ENCODE assay signal across 10 cellular contexts in the genomic region with DNA sequence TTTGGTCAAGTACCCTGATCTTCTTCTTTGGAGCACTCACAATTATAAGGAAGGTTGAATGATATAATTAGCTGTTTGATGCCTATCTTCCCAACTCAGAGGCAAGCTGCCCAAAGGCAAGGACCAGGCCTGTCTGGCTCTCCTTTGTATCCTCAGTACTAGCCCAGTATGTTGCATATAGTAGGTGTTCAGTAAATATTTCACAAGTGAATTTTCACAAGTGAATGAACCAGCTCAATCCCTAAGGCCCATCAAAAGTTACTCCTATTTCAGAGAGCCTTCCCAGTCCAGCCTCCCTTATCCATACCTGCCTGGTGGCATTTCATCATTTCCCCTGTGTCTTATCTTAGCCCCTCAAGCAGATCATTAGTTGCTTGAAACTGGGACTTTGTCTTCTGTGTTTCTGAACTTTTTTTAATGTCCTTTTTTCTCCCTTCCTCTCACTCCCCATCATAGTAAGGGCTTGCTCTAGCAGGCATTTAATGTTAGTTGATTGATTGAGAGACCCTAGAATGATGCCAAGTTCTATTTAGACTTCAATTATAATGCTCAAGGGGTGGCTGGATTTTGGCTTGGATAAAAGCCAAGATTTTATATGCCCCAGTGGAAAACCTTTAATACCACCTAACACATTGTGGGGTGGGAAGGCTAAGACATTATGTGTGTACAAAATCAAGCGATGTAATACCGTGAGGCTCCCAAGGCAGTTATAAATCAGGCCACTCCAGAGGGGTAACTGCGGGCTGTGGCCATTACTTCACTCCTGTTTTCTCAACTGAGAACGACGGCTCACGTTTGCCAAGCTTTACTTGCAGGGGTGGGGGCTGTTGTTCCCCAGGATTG. TPM values are rescaled to one million over a fixed set of nuclear protein-coding genes. Genes with fewer than 3 reads are reported as not detected.
DNase-seq lines count a peak whose midpoint lies in the region; ATAC-seq and TF ChIP-seq lines count a peak whose summit lies in the region.
"Had no signal": no experiment of that assay in that cellular context is flagged by ENCODE, and none has a peak within 500 bp of the region (broad histone marks: within the 10 kb centered on the region; RNA-seq: fewer than 3 reads in every experiment).

No MANE protein-coding gene starts in this region.

- H3K4me1 ChIP-seq in trophoblast cell (ENCODE audit: control insufficient read depth in 1 of 2, insufficient read depth in 2 of 2, low read length in 2 of 2), result peaks cover 15 to 22% of the 10 kb centered on the region in 2 experiments
- H3K4me1 ChIP-seq: pancreas had no signal

- peak overlapping the region; percentile 93 for H2BK12ac ChIP-seq in trophoblast cell (ENCODE audit: low read length)

- H4K91ac ChIP-seq in trophoblast cell (ENCODE audit: low read depth, low read length), result peak overlapping the region; percentile 85

- peak overlapping the region; percentile 96 for H2BK5ac ChIP-seq in trophoblast cell (ENCODE audit: low read depth, low read length, poor library complexity)

- H3K14ac ChIP-seq in trophoblast cell (ENCODE audit: low read length), result peak overlapping the region; percentile 82

- H3K23ac ChIP-seq in trophoblast cell (ENCODE audit: low read length), result no peak overlapping the region

- no peaks in the 10 kb centered on the region for H3K27me3 ChIP-seq in trophoblast cell (ENCODE audit: insufficient read depth, low read length)
- H3K27me3 ChIP-seq: pancreas had no signal

- no peak for TF ChIP-seq POLR2A in GM18505 (IDR thresholded peaks at IDR 0.05; ENCODE audit: borderline replicate concordance, extremely low read depth, insufficient read depth, insufficient read length)

- H3K9ac ChIP-seq in trophoblast cell (ENCODE audit: low read length), result no peak overlapping the region

- H3K4ac ChIP-seq in trophoblast cell (ENCODE audit: low read depth, low read length), result peak overlapping the region; percentile 49

- peak; percentile 66 for DNase-seq in DMS153 (lab: John Stamatoyannopoulos, UW)
- peak; percentile 91 to 98 for DNase-seq in NCI-H2081 (lab: John Stamatoyannopoulos, UW)
- DNase-seq in trophoblast cell, result no peak
- DNase-seq in stimulated activated naive CD8-positive, alpha-beta T cell treated with anti-CD3 and anti-CD28 coated beads, Interleukin-15, Interleukin-2, amounts not matched to agents 100 U/mL and 50 U/mL, for 24 hours, result no peak
- no peak for DNase-seq in amniotic stem cell (lab: John Stamatoyannopoulos, UW)
- no peak for DNase-seq in MV-4-11 (lab: John Stamatoyannopoulos, UW)
- DNase-seq: dermis blood vessel endothelial cell, pancreas had no signal

- ATAC-seq in SK-N-SH treated with all-trans-retinoic acid at 6 μM for 48 hours (peak; percentile 2; the same call in 1 of the 3 replicates), GM18505 (IDR thresholded peaks at IDR 0.05; ENCODE audit: unreplicated experiment) (no peak)
- no peak for ATAC-seq in stimulated activated naive CD8-positive, alpha-beta T cell treated with anti-CD3 and anti-CD28 coated beads, Interleukin-15, Interleukin-2, amounts not matched to agents 100 U/mL and 50 U/mL, for 24 hours

- no CpG with 5 or more reads among the region's 6 CpGs for WGBS in trophoblast cell (ENCODE audit: extremely low coverage, insufficient coverage, insufficient read length)

- peak overlapping the region; percentile 91 for H2BK120ac ChIP-seq in trophoblast cell (ENCODE audit: insufficient read depth, low read length, poor library complexity)

- H2AFZ ChIP-seq in trophoblast cell (ENCODE audit: insufficient read depth, low read length, poor library complexity), result no peak overlapping the region

- H3K4me3 ChIP-seq in trophoblast cell (ENCODE audit: low read depth, low read length), result no peak overlapping the region
- H3K4me3 ChIP-seq: pancreas had no signal

- H2AK5ac ChIP-seq in trophoblast cell (ENCODE audit: low read length), result peak overlapping the region; percentile 42

- peak overlapping the region; percentile 7 for H3K18ac ChIP-seq in trophoblast cell (ENCODE audit: low read length)

- H3K79me1 ChIP-seq in trophoblast cell (ENCODE audit: low read length), result peaks cover 28% of the 10 kb centered on the region

- no peaks in the 10 kb centered on the region for H3K36me3 ChIP-seq in trophoblast cell (ENCODE audit: control insufficient read depth in 1 of 2, insufficient read depth in 2 of 2, low read length in 2 of 2)
- H3K36me3 ChIP-seq: pancreas had no signal

- H3K79me2 ChIP-seq in trophoblast cell (ENCODE audit: control insufficient read depth, insufficient read depth, low read length, poor library complexity), result no peaks in the 10 kb centered on the region

- H3K9me3 ChIP-seq in trophoblast cell (ENCODE audit: insufficient read depth, low read depth, low read length), result no peaks in the 10 kb centered on the region
- H3K9me3 ChIP-seq: pancreas had no signal

- H3K27ac ChIP-seq in trophoblast cell (ENCODE audit: low read depth, low read length), result peak overlapping the region; percentile 93
- H3K27ac ChIP-seq: pancreas had no signal

- H3K4me2 ChIP-seq in trophoblast cell (ENCODE audit: low read length), result no peak overlapping the region

- peak overlapping the region; percentile 41 for H4K8ac ChIP-seq in trophoblast cell (ENCODE audit: low read depth, low read length)

- H4K12ac ChIP-seq in trophoblast cell (ENCODE audit: low read depth, low read length), result no peak overlapping the region

TF ChIP-seq in SK-N-SH treated with all-trans-retinoic acid at 6 μM for 48 hours, 23 proteins besides CTCF, POLR2A, EP300 and RAD21 (continues in another document):
- TF ChIP-seq ISL1 (CRISPR knock-in tag; IDR thresholded peaks at IDR 0.05) (no peak), ESRRG (CRISPR knock-in tag; IDR thresholded peaks at IDR 0.05) (no peak), PPARA (CRISPR knock-in tag; IDR thresholded peaks at IDR 0.05; ENCODE audit: borderline replicate concordance) (no peak), RARB (CRISPR knock-in tag; IDR thresholded peaks at IDR 0.05) (no peak), GLIS3 (CRISPR knock-in tag; IDR thresholded peaks at IDR 0.05) (no peak), ARNTL (CRISPR knock-in tag; IDR thresholded peaks at IDR 0.05; ENCODE audit: borderline replicate concordance, low read depth) (no peak), TCF4 (CRISPR knock-in tag; IDR thresholded peaks at IDR 0.05; ENCODE audit: borderline replicate concordance) (no peak), ZNF8 (CRISPR knock-in tag; IDR thresholded peaks at IDR 0.05) (no peak)
- TF ChIP-seq, protein P1, sequence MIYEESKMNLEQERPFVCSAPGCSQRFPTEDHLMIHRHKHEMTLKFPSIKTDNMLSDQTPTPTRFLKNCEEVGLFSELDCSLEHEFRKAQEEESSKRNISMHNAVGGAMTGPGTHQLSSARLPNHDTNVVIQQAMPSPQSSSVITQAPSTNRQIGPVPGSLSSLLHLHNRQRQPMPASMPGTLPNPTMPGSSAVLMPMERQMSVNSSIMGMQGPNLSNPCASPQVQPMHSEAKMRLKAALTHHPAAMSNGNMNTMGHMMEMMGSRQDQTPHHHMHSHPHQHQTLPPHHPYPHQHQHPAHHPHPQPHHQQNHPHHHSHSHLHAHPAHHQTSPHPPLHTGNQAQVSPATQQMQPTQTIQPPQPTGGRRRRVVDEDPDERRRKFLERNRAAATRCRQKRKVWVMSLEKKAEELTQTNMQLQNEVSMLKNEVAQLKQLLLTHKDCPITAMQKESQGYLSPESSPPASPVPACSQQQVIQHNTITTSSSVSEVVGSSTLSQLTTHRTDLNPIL (CRISPR knock-in tag; IDR thresholded peaks at IDR 0.05; ENCODE audit: low read depth), result no peak
- TF ChIP-seq, protein P2, sequence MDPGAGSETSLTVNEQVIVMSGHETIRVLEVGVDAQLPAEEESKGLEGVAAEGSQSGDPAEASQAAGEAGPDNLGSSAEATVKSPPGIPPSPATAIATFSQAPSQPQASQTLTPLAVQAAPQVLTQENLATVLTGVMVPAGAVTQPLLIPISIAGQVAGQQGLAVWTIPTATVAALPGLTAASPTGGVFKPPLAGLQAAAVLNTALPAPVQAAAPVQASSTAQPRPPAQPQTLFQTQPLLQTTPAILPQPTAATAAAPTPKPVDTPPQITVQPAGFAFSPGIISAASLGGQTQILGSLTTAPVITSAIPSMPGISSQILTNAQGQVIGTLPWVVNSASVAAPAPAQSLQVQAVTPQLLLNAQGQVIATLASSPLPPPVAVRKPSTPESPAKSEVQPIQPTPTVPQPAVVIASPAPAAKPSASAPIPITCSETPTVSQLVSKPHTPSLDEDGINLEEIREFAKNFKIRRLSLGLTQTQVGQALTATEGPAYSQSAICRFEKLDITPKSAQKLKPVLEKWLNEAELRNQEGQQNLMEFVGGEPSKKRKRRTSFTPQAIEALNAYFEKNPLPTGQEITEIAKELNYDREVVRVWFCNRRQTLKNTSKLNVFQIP (CRISPR knock-in tag; IDR thresholded peaks at IDR 0.05; ENCODE audit: borderline replicate concordance, low read depth), result no peak
- TF ChIP-seq, protein P3, sequence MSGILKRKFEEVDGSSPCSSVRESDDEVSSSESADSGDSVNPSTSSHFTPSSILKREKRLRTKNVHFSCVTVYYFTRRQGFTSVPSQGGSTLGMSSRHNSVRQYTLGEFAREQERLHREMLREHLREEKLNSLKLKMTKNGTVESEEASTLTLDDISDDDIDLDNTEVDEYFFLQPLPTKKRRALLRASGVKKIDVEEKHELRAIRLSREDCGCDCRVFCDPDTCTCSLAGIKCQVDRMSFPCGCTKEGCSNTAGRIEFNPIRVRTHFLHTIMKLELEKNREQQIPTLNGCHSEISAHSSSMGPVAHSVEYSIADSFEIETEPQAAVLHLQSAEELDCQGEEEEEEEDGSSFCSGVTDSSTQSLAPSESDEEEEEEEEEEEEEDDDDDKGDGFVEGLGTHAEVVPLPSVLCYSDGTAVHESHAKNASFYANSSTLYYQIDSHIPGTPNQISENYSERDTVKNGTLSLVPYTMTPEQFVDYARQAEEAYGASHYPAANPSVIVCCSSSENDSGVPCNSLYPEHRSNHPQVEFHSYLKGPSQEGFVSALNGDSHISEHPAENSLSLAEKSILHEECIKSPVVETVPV (CRISPR knock-in tag; IDR thresholded peaks at IDR 0.05), result no peak
- TF ChIP-seq, protein P4, sequence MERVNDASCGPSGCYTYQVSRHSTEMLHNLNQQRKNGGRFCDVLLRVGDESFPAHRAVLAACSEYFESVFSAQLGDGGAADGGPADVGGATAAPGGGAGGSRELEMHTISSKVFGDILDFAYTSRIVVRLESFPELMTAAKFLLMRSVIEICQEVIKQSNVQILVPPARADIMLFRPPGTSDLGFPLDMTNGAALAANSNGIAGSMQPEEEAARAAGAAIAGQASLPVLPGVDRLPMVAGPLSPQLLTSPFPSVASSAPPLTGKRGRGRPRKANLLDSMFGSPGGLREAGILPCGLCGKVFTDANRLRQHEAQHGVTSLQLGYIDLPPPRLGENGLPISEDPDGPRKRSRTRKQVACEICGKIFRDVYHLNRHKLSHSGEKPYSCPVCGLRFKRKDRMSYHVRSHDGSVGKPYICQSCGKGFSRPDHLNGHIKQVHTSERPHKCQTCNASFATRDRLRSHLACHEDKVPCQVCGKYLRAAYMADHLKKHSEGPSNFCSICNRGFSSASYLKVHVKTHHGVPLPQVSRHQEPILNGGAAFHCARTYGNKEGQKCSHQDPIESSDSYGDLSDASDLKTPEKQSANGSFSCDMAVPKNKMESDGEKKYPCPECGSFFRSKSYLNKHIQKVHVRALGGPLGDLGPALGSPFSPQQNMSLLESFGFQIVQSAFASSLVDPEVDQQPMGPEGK (CRISPR knock-in tag; IDR thresholded peaks at IDR 0.05; ENCODE audit: borderline replicate concordance), result no peak

RNA-seq across cellular contexts. Expression of a gene that starts 43.2 kb away (rescaled TPM):
- polyA plus RNA-seq in trophoblast cell (2013), result 43.4 and 43.9 TPM in 2 replicates

Comparison
In these comparisons a context has a peak if more than half of its experiments do, and no peak if none do; other contexts are left out.
1. DNase-seq: peak in DMS153 (single experiment) and NCI-H2081 (2 of 2); none in trophoblast cell (0 of 2), stimulated activated naive CD8-positive, alpha-beta T cell treated with anti-CD3 and anti-CD28 coated beads, Interleukin-15, Interleukin-2, amounts not matched to agents 100 U/mL and 50 U/mL, for 24 hours (single experiment), amniotic stem cell (single experiment) and MV-4-11 (single experiment).